Comparison of ENCODE assay signal across 1 cellular context in the genomic region with DNA sequence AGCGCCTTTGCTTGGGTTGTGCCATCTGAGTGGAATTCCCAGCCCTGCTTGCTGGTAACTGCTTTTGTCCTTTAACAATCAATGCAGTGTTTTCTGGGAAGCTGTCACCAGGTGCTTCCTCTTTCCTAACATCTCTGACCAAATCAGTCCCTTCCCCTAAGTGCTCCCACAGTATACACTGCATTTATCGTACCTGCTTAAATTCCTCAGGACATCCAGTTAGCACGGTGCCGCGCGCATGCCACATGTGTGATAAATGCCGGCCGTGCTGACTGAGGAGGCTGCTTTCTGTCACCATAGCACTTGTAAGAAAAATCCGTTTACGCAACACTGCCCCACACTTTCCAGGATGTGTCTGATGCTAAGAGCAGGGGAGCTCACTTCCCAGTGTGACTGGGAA.
TF ChIP-seq lines count a peak whose summit lies in the region.

No MANE protein-coding gene starts in this region.

TF ChIP-seq in HepG2, 621 proteins besides CTCF, POLR2A, EP300 and RAD21:
- TF ChIP-seq ZNF251 (CRISPR knock-in tag; IDR thresholded peaks at IDR 0.05), result no peak
- TF ChIP-seq ZNF784 (CRISPR knock-in tag; IDR thresholded peaks at IDR 0.05; ENCODE audit: borderline replicate concordance), result no peak
- TF ChIP-seq ZNF329 (CRISPR knock-in tag; IDR thresholded peaks at IDR 0.05; ENCODE audit: low read depth), result no peak
- TF ChIP-seq ZNF777 (CRISPR knock-in tag; IDR thresholded peaks at IDR 0.05), result no peak
- no peak for TF ChIP-seq FLYWCH1 (CRISPR knock-in tag; IDR thresholded peaks at IDR 0.05)
- TF ChIP-seq ZMAT3 (CRISPR knock-in tag; conservative IDR thresholded peaks at IDR 0.05), result no peak
- TF ChIP-seq CEBPB (IDR thresholded peaks at IDR 0.05; ENCODE audit: borderline replicate concordance, low read depth, low read length), result peak; percentile 30; the same call in 1 of the 2 replicates
